21 cellular contexts compared by ENCODE assay signal in the genomic region with DNA sequence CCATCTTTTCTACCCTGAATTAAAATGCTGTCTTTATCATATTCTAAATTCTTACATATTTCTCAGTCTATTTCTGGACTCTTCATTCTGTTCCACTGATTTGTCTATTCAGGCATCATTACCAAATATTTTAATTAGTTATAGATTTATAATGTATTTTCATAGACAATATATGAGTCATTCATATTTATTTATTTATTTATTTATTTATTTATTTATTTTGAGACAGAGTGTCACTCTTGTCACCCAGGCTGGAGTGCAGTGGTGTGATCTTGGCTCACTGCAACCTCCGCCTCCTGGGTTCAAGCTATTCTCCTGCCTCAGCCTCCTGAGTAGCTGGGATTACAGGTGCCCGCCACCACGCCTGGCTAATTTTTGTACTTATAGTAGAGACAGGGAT. TPM values are rescaled to one million over a fixed set of nuclear protein-coding genes. Genes with fewer than 3 reads are reported as not detected.
"Had no signal": no experiment of that assay in that cellular context is flagged by ENCODE, and none has a peak within 500 bp of the region (broad histone marks: within the 10 kb centered on the region; RNA-seq: fewer than 3 reads in every experiment).

No MANE protein-coding gene starts in this region.

RNA-seq across cellular contexts. Expression of gene C9orf57, which starts 35.1 kb away (rescaled TPM):
- total RNA-seq: activated naive CD4-positive, alpha-beta T cell treated with anti-CD3 and anti-CD28 coated beads for 36 hours; activated naive CD4-positive, alpha-beta T cell treated with anti-CD3 and anti-CD28 coated beads, Interleukin-2, amount 50 U/mL, for 72 hours; activated naive CD8-positive, alpha-beta T cell treated with anti-CD3 and anti-CD28 coated beads for 36 hours; activated naive CD8-positive, alpha-beta T cell treated with anti-CD3 and anti-CD28 coated beads, Interleukin-2, amount 10 ng/mL, durations not matched to agents 7 days and 5 days; activated T-cell treated with anti-CD3 and anti-CD28 coated beads, Interleukin-2, amount 50 U/mL, for 4 hours; activated T-cell treated with anti-CD3 and anti-CD28 coated beads, Interleukin-2, amount 50 U/mL, for 72 hours; activated T-helper 1 cell treated with anti-CD3 and anti-CD28 coated beads, Interleukin-12 subunit alpha, Interleukin-12 subunit beta, Interleukin-2, Interleukin-4 antibody, amounts not matched to agents 30 ng/mL and 10 ng/mL and 1 ng/mL, durations not matched to agents 14 hours and 24 hours and 36 hours; activated T-helper 17 cell treated with anti-CD3 and anti-CD28 coated beads, Interleukin-2, amount 50 U/mL, for 72 hours; activated T-helper 2 cell treated with anti-CD3 and anti-CD28 coated beads, Interferon-gamma antibody, Interleukin-2, Interleukin-4, amounts not matched to agents 10 μg/mL and 5 μg/mL and 100 μg/mL, durations not matched to agents 14 hours and 24 hours and 36 hours; adrenal gland; aorta; ascending aorta; astrocyte; body of pancreas; breast epithelium; bronchial epithelial cell; cardiac muscle cell; cardiac septum; cerebellum; chondrocyte had no signal
- polyA plus RNA-seq: adipose tissue, adrenal gland, aorta, cardiac muscle cell had no signal

RNA-seq across cellular contexts. Expression of gene GDA, which starts 53.7 kb away (rescaled TPM):
- total RNA-seq: activated naive CD4-positive, alpha-beta T cell treated with anti-CD3 and anti-CD28 coated beads for 36 hours; activated naive CD4-positive, alpha-beta T cell treated with anti-CD3 and anti-CD28 coated beads, Interleukin-2, amount 50 U/mL, for 72 hours; activated naive CD8-positive, alpha-beta T cell treated with anti-CD3 and anti-CD28 coated beads for 36 hours; activated naive CD8-positive, alpha-beta T cell treated with anti-CD3 and anti-CD28 coated beads, Interleukin-2, amount 10 ng/mL, durations not matched to agents 7 days and 5 days; activated T-cell treated with anti-CD3 and anti-CD28 coated beads, Interleukin-2, amount 50 U/mL, for 72 hours; activated T-helper 1 cell treated with anti-CD3 and anti-CD28 coated beads, Interleukin-12 subunit alpha, Interleukin-12 subunit beta, Interleukin-2, Interleukin-4 antibody, amounts not matched to agents 30 ng/mL and 10 ng/mL and 1 ng/mL, durations not matched to agents 14 hours and 24 hours and 36 hours; activated T-helper 17 cell treated with anti-CD3 and anti-CD28 coated beads, Interleukin-2, amount 50 U/mL, for 72 hours; aorta; ascending aorta; astrocyte; cardiac septum had no signal
